In genomic region chr5:76789991-76790571, GRCh38 we compare ENCODE assay signal across 12 cellular contexts. TPM values are rescaled to one million over a fixed set of nuclear protein-coding genes. Genes with fewer than 3 reads are reported as not detected.
DNase-seq lines count a peak whose midpoint lies in the region; ATAC-seq and TF ChIP-seq lines count a peak whose summit lies in the region.
"Had no signal": no experiment of that assay in that cellular context is flagged by ENCODE, and none has a peak within 500 bp of the region (broad histone marks: within the 10 kb centered on the region; RNA-seq: fewer than 3 reads in every experiment).

No MANE protein-coding gene starts in this region.

- peak overlapping the region; percentile 67 for H3K9ac ChIP-seq in GM23248

- peak; percentile 86 for DNase-seq in GM23248
- no peak for DNase-seq in RWPE2 (ENCODE audit: low spot score)
- no peak for DNase-seq in esophagus squamous epithelium (lab: John Stamatoyannopoulos, UW)
- DNase-seq in psoas muscle: no peak
- no peak for DNase-seq in UCSD-AML1 (lab: John Stamatoyannopoulos, UW; ENCODE audit: unreplicated experiment)
- DNase-seq in AML-193 (lab: John Stamatoyannopoulos, UW): no peak
- no peak for DNase-seq in erythroblast (lab: John Stamatoyannopoulos, UW)
- DNase-seq: activated CD8-positive, alpha-beta memory T cell treated with anti-CD3 and anti-CD28 coated beads for 24 hours; NCI-H774 had no signal

- WGBS in GM23248 (ENCODE audit: low coverage in 1 of 2, low lambda C conversion rate in 2 of 2, missing lambda C conversion rate in 2 of 2), 2 experiments: 18 to 19% methylated on average over 8 of the region's 8 CpGs
- 42 to 44% methylated on average over 8 of the region's 8 CpGs for WGBS in esophagus squamous epithelium, 2 donors
- WGBS in psoas muscle, 3 donors: 61 to 70% (median 65%) methylated on average over 8 of the region's 8 CpGs

- ATAC-seq in RWPE2 (ENCODE audit: low read depth) (peak; percentile 53), psoas muscle (no peak), HG03139 (IDR thresholded peaks at IDR 0.05; ENCODE audit: unreplicated experiment) (no peak)

- H3K9me2 ChIP-seq in GM23248 (ENCODE audit: insufficient read depth): no peaks in the 10 kb centered on the region

- H3K79me2 ChIP-seq in GM23248 (ENCODE audit: insufficient read depth): no peaks in the 10 kb centered on the region

- H3K4me3 ChIP-seq in GM23248 (peak overlapping the region; percentile 46), RWPE2 (ENCODE audit: severe bottlenecking) (no peak overlapping the region), esophagus squamous epithelium (no peak overlapping the region), psoas muscle (no peak overlapping the region)

- TF ChIP-seq POLR2A in esophagus squamous epithelium (IDR thresholded peaks at IDR 0.05) (no peak), erythroblast (IDR thresholded peaks at IDR 0.05; ENCODE audit: low read length) (no peak)

- peak overlapping the region; percentile 24; the same call in 1 of the 2 replicates for H2AFZ ChIP-seq in GM23248

- in situ Hi-C loops in GM23248 (cut with MboI): no loop called here

- peak overlapping the region; percentile 66 for H3K4me2 ChIP-seq in GM23248 (ENCODE audit: unreplicated experiment)

- no peaks in the 10 kb centered on the region for H3K27me3 ChIP-seq in GM23248 (replicated peaks; ENCODE audit: insufficient read depth)
- H3K27me3 ChIP-seq in RWPE2 (ENCODE audit: insufficient read depth, poor library complexity, severe bottlenecking): no peaks in the 10 kb centered on the region
- H3K27me3 ChIP-seq in esophagus squamous epithelium: no peaks in the 10 kb centered on the region
- no peaks in the 10 kb centered on the region for H3K27me3 ChIP-seq in psoas muscle (ENCODE audit: insufficient read depth in 3 of 3, low read length in 2 of 3)
- H3K27me3 ChIP-seq: neutrophil had no signal

- H4K20me1 ChIP-seq in GM23248 (ENCODE audit: insufficient read depth): no peaks in the 10 kb centered on the region

- H3K27ac ChIP-seq in GM23248 (peak overlapping the region; percentile 92), RWPE2 (ENCODE audit: poor library complexity, severe bottlenecking) (peak overlapping the region; percentile 97), esophagus squamous epithelium (peak overlapping the region; percentile 52 to 82 (median 76)), psoas muscle (peak overlapping the region; percentile 2)
- H3K27ac ChIP-seq: neutrophil had no signal

- H3K4me1 ChIP-seq in GM23248 (ENCODE audit: insufficient read depth) (peaks cover 29% of the 10 kb centered on the region), RWPE2 (ENCODE audit: insufficient read depth, poor library complexity, severe bottlenecking) (peaks cover 51% of the 10 kb centered on the region), esophagus squamous epithelium (peaks cover 5 to 55% (median 17%) of the 10 kb centered on the region in 3 donors), psoas muscle (no peaks in the 10 kb centered on the region)

- peaks cover 34% of the 10 kb centered on the region for H3F3A ChIP-seq in GM23248 (ENCODE audit: insufficient read depth)

- intact Hi-C loops in esophagus squamous epithelium (cut with DNase I): no loop called here
- intact Hi-C loops in psoas muscle (cut with DNase I): no loop called here

- no peaks in the 10 kb centered on the region for H3K36me3 ChIP-seq in GM23248 (ENCODE audit: low read depth)
- H3K36me3 ChIP-seq in RWPE2 (ENCODE audit: low read depth): no peaks in the 10 kb centered on the region
- no peaks in the 10 kb centered on the region for H3K36me3 ChIP-seq in esophagus squamous epithelium
- H3K36me3 ChIP-seq in psoas muscle (ENCODE audit: insufficient read depth in 1 of 2, low read depth in 1 of 2): no peaks in the 10 kb centered on the region
- H3K36me3 ChIP-seq: neutrophil had no signal

- H3K9me3 ChIP-seq in GM23248 (ENCODE audit: low read depth) (no peaks in the 10 kb centered on the region), RWPE2 (ENCODE audit: severe bottlenecking) (no peaks in the 10 kb centered on the region), esophagus squamous epithelium (no peaks in the 10 kb centered on the region), psoas muscle (no peaks in the 10 kb centered on the region)
- H3K9me3 ChIP-seq: neutrophil had no signal

- TF ChIP-seq CTCF in RWPE2 (IDR thresholded peaks at IDR 0.05; ENCODE audit: poor library complexity, severe bottlenecking): no peak
- TF ChIP-seq CTCF in esophagus squamous epithelium (IDR thresholded peaks at IDR 0.05): no peak
- no peak for TF ChIP-seq CTCF in psoas muscle (IDR thresholded peaks at IDR 0.05)

RNA-seq across cellular contexts. Expression of gene F2RL1, which starts 28.7 kb away (rescaled TPM):
- 1.4 and 2.7 TPM in 2 replicates for total RNA-seq in GM23248 (2014; rRNA removed; shearing (Covaris generic))
- polyA plus RNA-seq in GM23248 (2016; fragmentation: Nextera tagmentation; extraction: Ambion mirVana): 1.6 and 3.3 TPM in 2 replicates
- total RNA-seq in esophagus squamous epithelium: 10 to 100 TPM in 2 of 4 donors, 1 to 10 TPM in 2; 9.0 to 15.8 (median 11.8) TPM
- under 1 TPM; 0.08 to 0.17 (median 0.15) TPM for total RNA-seq in psoas muscle
- polyA plus RNA-seq in psoas muscle: under 1 TPM; 0.04 to 0.06 (median 0.05) TPM

RNA-seq across cellular contexts. Expression of gene S100Z, which starts 59.7 kb away (rescaled TPM):
- total RNA-seq in GM23248 (2014; rRNA removed; shearing (Covaris generic)): not detected in 2 replicates
- polyA plus RNA-seq in GM23248 (2016; fragmentation: Nextera tagmentation; extraction: Ambion mirVana) (not detected in 2 replicates), psoas muscle (under 1 TPM in 1 of 3 donors, not detected in 2; 0.09 TPM)
- total RNA-seq in esophagus squamous epithelium (under 1 TPM in 1 of 4 donors, not detected in 3; 0.53 TPM), psoas muscle (not detected)
- total RNA-seq: HT1080 had no signal

Comparison
In these comparisons a context has a peak if more than half of its experiments do, and no peak if none do; other contexts are left out.
1. H3K27ac ChIP-seq: peak in every context shown above with its lines; median percentile 97 in RWPE2; 92 in GM23248; 76 in esophagus squamous epithelium; 2 in psoas muscle.